ENCODE assay signal across 10 cellular contexts in the genomic region with DNA sequence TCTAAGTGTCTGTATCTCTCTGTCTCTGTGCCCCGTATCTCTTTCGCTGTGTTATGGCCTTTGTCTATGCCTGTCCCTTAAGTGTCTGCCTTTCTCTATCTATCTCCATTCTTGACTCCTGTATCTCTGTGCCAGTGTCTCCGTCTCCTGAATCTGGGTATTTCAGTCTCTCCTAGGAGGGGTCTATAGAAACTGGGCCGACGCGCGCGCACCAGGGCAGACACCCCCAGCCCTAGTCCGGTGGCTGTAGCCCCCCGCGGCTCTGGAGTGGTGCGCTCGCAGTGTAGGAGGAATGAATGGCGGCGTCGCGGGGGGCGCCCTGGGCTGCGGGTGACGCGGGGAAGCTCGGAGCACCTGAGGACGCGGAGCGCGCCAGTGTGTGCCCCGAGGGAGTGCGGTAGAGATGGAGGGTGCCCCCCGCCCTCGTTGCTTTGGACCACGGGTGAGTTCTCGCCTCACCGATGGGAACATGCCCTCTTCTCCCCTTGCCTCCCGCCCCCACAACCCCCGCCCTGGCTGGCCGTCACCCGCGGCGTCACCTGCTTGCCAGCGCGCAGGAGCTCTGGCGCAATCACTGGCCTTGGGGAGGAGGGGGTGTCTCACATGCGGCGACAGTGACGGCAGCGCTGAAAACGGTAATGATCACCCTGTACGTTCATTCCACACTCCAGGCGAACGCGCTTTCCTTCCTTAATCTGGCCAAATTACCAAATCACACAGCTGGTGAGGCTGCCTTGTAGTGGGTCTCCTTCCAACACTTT. TPM values are rescaled to one million over a fixed set of nuclear protein-coding genes. Genes with fewer than 3 reads are reported as not detected.
DNase-seq lines count a peak whose midpoint lies in the region; ATAC-seq and TF ChIP-seq lines count a peak whose summit lies in the region.
"Had no signal": no experiment of that assay in that cellular context is flagged by ENCODE, and none has a peak within 500 bp of the region (broad histone marks: within the 10 kb centered on the region; RNA-seq: fewer than 3 reads in every experiment).

No MANE protein-coding gene starts in this region.

- H3K36me3 ChIP-seq in ACC112 (ENCODE audit: insufficient read depth, low read length) (no peaks in the 10 kb centered on the region), parathyroid adenoma (ENCODE audit: control insufficient read depth, insufficient read depth, low read length) (no peaks in the 10 kb centered on the region), transverse colon (no peaks in the 10 kb centered on the region)

- H3K9me3 ChIP-seq in parathyroid adenoma (ENCODE audit: control insufficient read depth, low read length) (no peaks in the 10 kb centered on the region), transverse colon (no peaks in the 10 kb centered on the region)
- H3K9me3 ChIP-seq: thyroid gland had no signal

- H3K27ac Mint-ChIP-seq in HFFc6, result no peak overlapping the region

- H3K4me1 ChIP-seq in ACC112 (ENCODE audit: control insufficient read depth, insufficient read depth, low read length, unreplicated experiment) (peaks cover 5% of the 10 kb centered on the region), parathyroid adenoma (peaks cover 9% of the 10 kb centered on the region), transverse colon (peaks cover 9 to 30% (median 28%) of the 10 kb centered on the region in 4 donors)

- TF ChIP-seq EP300 in transverse colon (IDR thresholded peaks at IDR 0.05; ENCODE audit: low read depth), result no peak

- intact Hi-C loops in dorsolateral prefrontal cortex (cut with DNase I) (no loop called here), transverse colon (cut with DNase I; ENCODE audit: low total_unique reads) (no loop called here)

- 0 to 5% methylated on average over 2 to 42 of the region's 51 CpGs for WGBS in transverse colon (ENCODE audit: low coverage in 1 of 2), 2 donors

- peaks cover 14% of the 10 kb centered on the region for H3K4me1 Mint-ChIP-seq in HFFc6 (ENCODE audit: low read depth)

- peak overlapping the region; percentile 80 for H3K4me3 ChIP-seq in ACC112 (ENCODE audit: low read depth, low read length)
- H3K4me3 ChIP-seq in dorsolateral prefrontal cortex, result peak overlapping the region; percentile 40 to 76 (median 63)
- H3K4me3 ChIP-seq in parathyroid adenoma (ENCODE audit: low read depth, low read length), result peak overlapping the region; percentile 27
- peak overlapping the region in 2 of 4 donors; percentile 37 to 56 for H3K4me3 ChIP-seq in transverse colon
- H3K4me3 ChIP-seq: thyroid gland had no signal

- no peak overlapping the region for H3K9ac ChIP-seq in parathyroid adenoma

- no peaks in the 10 kb centered on the region for H3K36me3 Mint-ChIP-seq in HFFc6 (ENCODE audit: low read depth)

- H3K4me3 Mint-ChIP-seq in HFFc6, result peak overlapping the region; percentile 87

- TF ChIP-seq POLR2A in transverse colon (IDR thresholded peaks at IDR 0.05), result no peak

- POLR2A ChIA-PET in RWPE1 (lab: Yijun Ruan, JAX; ENCODE audit: low non-redundant PET), result no interaction called here

- H3K4me2 ChIP-seq in parathyroid adenoma (ENCODE audit: low read length), result peak overlapping the region; percentile 53

- H3K27ac ChIP-seq in ACC112 (ENCODE audit: low read depth, low read length) (no peak overlapping the region), RWPE1 (peak overlapping the region; percentile 48), dorsolateral prefrontal cortex (peak overlapping the region in 7 of 59 donors; percentile 35 to 73 (median 45)), parathyroid adenoma (peak overlapping the region; percentile 51), transverse colon (no peak overlapping the region)
- H3K27ac ChIP-seq: thyroid gland had no signal

- peaks cover 32% of the 10 kb centered on the region for H3K27me3 ChIP-seq in ACC112 (ENCODE audit: insufficient read depth, low read length)
- H3K27me3 ChIP-seq in dorsolateral prefrontal cortex, result peaks cover 0 to 23% (median 0%) of the 10 kb centered on the region in 45 donors
- peaks cover 5% of the 10 kb centered on the region for H3K27me3 ChIP-seq in parathyroid adenoma (ENCODE audit: control insufficient read depth, insufficient read depth, low read length)
- H3K27me3 ChIP-seq in transverse colon, result peaks cover 84% of the 10 kb centered on the region

- CTCF ChIA-PET in RWPE1 (lab: Yijun Ruan, JAX), result interaction anchor here (1.0 to 1.4 kb wide), 2 partner anchors 12 to 22 kb away, joined by 4 read pairs; no protein-coding TSS in a partner anchor

- in situ Hi-C loops in transverse colon (cut with MboI; ENCODE audit: low pct_ligation_motif_present in 1 of 4, low pct_unique_long_range_greater_than_20kb in 1 of 4, low sequenced_read_pairs in 3 of 4), result loop anchor here in 1 of 4 donors (25.0 kb wide), 1 partner anchor 375 kb away; a partner anchor contains a TSS

- H2AFZ ChIP-seq in ACC112 (ENCODE audit: low read length, unreplicated experiment), result peak overlapping the region; percentile 42
- peak overlapping the region; percentile 90 for H2AFZ ChIP-seq in parathyroid adenoma

- no peak for ATAC-seq in GM18519 (IDR thresholded peaks at IDR 0.05; ENCODE audit: low FRiP score, unreplicated experiment)
- no peak for ATAC-seq in HG03469 (IDR thresholded peaks at IDR 0.05; ENCODE audit: unreplicated experiment)

- no peak for TF ChIP-seq CTCF in HFFc6 (IDR thresholded peaks at IDR 0.05)
- TF ChIP-seq CTCF in RWPE1 (conservative IDR thresholded peaks at IDR 0.05; ENCODE audit: low read depth), result no peak
- no peak for TF ChIP-seq CTCF in dorsolateral prefrontal cortex (IDR thresholded peaks at IDR 0.05 in 54 of 56, conservative IDR thresholded peaks at IDR 0.05 in 2 of 56; ENCODE audit: low read depth in 1 of 56, partially characterized antibody in 56 of 56)
- TF ChIP-seq CTCF in parathyroid adenoma (IDR thresholded peaks at IDR 0.05), result no peak
- TF ChIP-seq CTCF in transverse colon (IDR thresholded peaks at IDR 0.05), result no peak

- DNase-seq in HFFc6 (no peak), RWPE1 (ENCODE audit: low spot score) (no peak), dorsolateral prefrontal cortex (peak in 3 of 10 donors; percentile 21 to 61 (median 52)), transverse colon (no peak)

- no peaks in the 10 kb centered on the region for H3K79me2 ChIP-seq in ACC112 (ENCODE audit: control insufficient read depth, insufficient read depth, low read length, unreplicated experiment)
- no peaks in the 10 kb centered on the region for H3K79me2 ChIP-seq in parathyroid adenoma

- peaks cover 3% of the 10 kb centered on the region; the same call in 1 of the 2 replicates for H3K9me3 Mint-ChIP-seq in HFFc6

- peaks cover 27% of the 10 kb centered on the region for H3K27me3 Mint-ChIP-seq in HFFc6 (ENCODE audit: insufficient read depth)

RNA-seq across cellular contexts. Expression of a gene that starts 1.0 kb away (rescaled TPM):
- total RNA-seq in HFFc6 (2021; fragmentation: NEBNext Ultra II Directional; extraction: Animal tissue kit (Norgen Biotek cat#: 25700)), result 1 to 10 TPM; 2.7 to 6.0 (median 3.4) TPM
- 10 to 100 TPM; 12.9 to 76.7 (median 45.6) TPM for total RNA-seq in dorsolateral prefrontal cortex
- total RNA-seq in transverse colon, result not detected
- total RNA-seq: dermis microvascular lymphatic vessel endothelial cell, thyroid gland had no signal

RNA-seq across cellular contexts. Expression of a gene that starts 12.9 kb away (rescaled TPM):
- 1 to 10 TPM; 3.3 to 4.8 (median 3.7) TPM for total RNA-seq in HFFc6 (2021; fragmentation: NEBNext Ultra II Directional; extraction: Animal tissue kit (Norgen Biotek cat#: 25700))
- total RNA-seq in dorsolateral prefrontal cortex (1 to 10 TPM in 9 of 120 experiments, under 1 TPM in 71, not detected in 40; 0.25 to 1.6 (median 0.52) TPM), transverse colon (1 to 10 TPM in 3 of 4 donors, not detected in 1; 4.0 to 7.3 (median 5.9) TPM)

RNA-seq across cellular contexts. Expression of a gene that starts 13.5 kb away (rescaled TPM):
- total RNA-seq in HFFc6 (2021; fragmentation: NEBNext Ultra II Directional; extraction: Animal tissue kit (Norgen Biotek cat#: 25700)), result not detected
- total RNA-seq in dorsolateral prefrontal cortex (10 to 100 TPM in 114 of 120 experiments, 1 to 10 TPM in 6; 2.6 to 38.7 (median 18.0) TPM), transverse colon (not detected)
- total RNA-seq: dermis microvascular lymphatic vessel endothelial cell, thyroid gland had no signal

RNA-seq across cellular contexts. Expression of a gene that starts 13.6 kb away (rescaled TPM):
- total RNA-seq in HFFc6 (2021; fragmentation: NEBNext Ultra II Directional; extraction: Animal tissue kit (Norgen Biotek cat#: 25700)), result 10 to 100 TPM; 60.0 to 75.3 (median 69.5) TPM
- 10 to 100 TPM; 10.2 to 27.1 (median 17.8) TPM for total RNA-seq in dorsolateral prefrontal cortex
- 10 to 100 TPM; 37.3 to 67.3 (median 52.2) TPM for total RNA-seq in transverse colon

RNA-seq across cellular contexts. Expression of a gene that starts 33.0 kb away (rescaled TPM):
- not detected for total RNA-seq in HFFc6 (2021; fragmentation: NEBNext Ultra II Directional; extraction: Animal tissue kit (Norgen Biotek cat#: 25700))
- total RNA-seq in dorsolateral prefrontal cortex (100 to 1,000 TPM in 1 of 120 experiments, 10 to 100 TPM in 119; 22.0 to 127 (median 48.6) TPM), transverse colon (1 to 10 TPM in 2 of 4 donors, under 1 TPM in 1, not detected in 1; 0.95 to 5.0 (median 1.4) TPM)
- total RNA-seq: dermis microvascular lymphatic vessel endothelial cell had no signal

Comparison
In these comparisons a context has a peak if more than half of its experiments do, and no peak if none do; other contexts are left out.
1. H3K27ac ChIP-seq: peak in RWPE1 (single experiment) and parathyroid adenoma (single experiment); none in ACC112 (single experiment) and transverse colon (0 of 4).